Comparison of ENCODE assay signal across 15 cellular contexts in genomic region chr11:12100429-12100828, GRCh38. TPM values are rescaled to one million over a fixed set of nuclear protein-coding genes. Genes with fewer than 3 reads are reported as not detected.
DNase-seq lines count a peak whose midpoint lies in the region; ATAC-seq and TF ChIP-seq lines count a peak whose summit lies in the region.
"Had no signal": no experiment of that assay in that cellular context is flagged by ENCODE, and none has a peak within 500 bp of the region (broad histone marks: within the 10 kb centered on the region; RNA-seq: fewer than 3 reads in every experiment).

No MANE protein-coding gene starts in this region.

- ATAC-seq in left lung, result no peak
- ATAC-seq in HG02884 (IDR thresholded peaks at IDR 0.05; ENCODE audit: unreplicated experiment), result no peak

- H3K27me3 ChIP-seq in BLaER1 treated with 17β-estradiol and CSF1 and Interleukin-3, amounts not matched to agents 10 nM and 100 nM, result peaks cover 0 to 4% (median 0%) of the 10 kb centered on the region in 11 experiments; a peak in 2 of 22 replicates
- H3K27me3 ChIP-seq in layer of hippocampus (ENCODE audit: control insufficient read depth, insufficient read depth, low read length) (no peaks in the 10 kb centered on the region), trophoblast cell (ENCODE audit: insufficient read depth, low read length) (no peaks in the 10 kb centered on the region), left lung (no peaks in the 10 kb centered on the region)

- peak overlapping the region; percentile 30 for H3K23ac ChIP-seq in trophoblast cell (ENCODE audit: low read length)

- peaks cover 67% of the 10 kb centered on the region for H3K4me1 Mint-ChIP-seq in activated T-helper 1 cell treated with anti-CD3 and anti-CD28 coated beads, Interleukin-12 subunit alpha, Interleukin-12 subunit beta, Interleukin-2, Interleukin-4 antibody, amounts not matched to agents 30 ng/mL and 10 ng/mL and 1 ng/mL, durations not matched to agents 14 hours and 24 hours and 36 hours (ENCODE audit: low read depth)

- H4K20me1 ChIP-seq in BLaER1 treated with 17β-estradiol and CSF1 and Interleukin-3, amounts not matched to agents 10 nM and 100 nM, result no peaks in the 10 kb centered on the region

- no peak for TF ChIP-seq CTCF in left lung (IDR thresholded peaks at IDR 0.05)

- no peak overlapping the region for H3K18ac ChIP-seq in trophoblast cell (ENCODE audit: low read length)

- no peaks in the 10 kb centered on the region for H3K9me3 Mint-ChIP-seq in activated T-helper 1 cell treated with anti-CD3 and anti-CD28 coated beads, Interleukin-12 subunit alpha, Interleukin-12 subunit beta, Interleukin-2, Interleukin-4 antibody, amounts not matched to agents 30 ng/mL and 10 ng/mL and 1 ng/mL, durations not matched to agents 14 hours and 24 hours and 36 hours
- H3K9me3 Mint-ChIP-seq: CD8-positive, alpha-beta memory T cell had no signal

- H2BK12ac ChIP-seq in trophoblast cell (ENCODE audit: low read length), result no peak overlapping the region

- H2AK5ac ChIP-seq in trophoblast cell (ENCODE audit: low read length), result no peak overlapping the region

- peak overlapping the region; percentile 2 to 88 (median 77); a peak in 20 of 22 replicates for H3K4me2 ChIP-seq in BLaER1 treated with 17β-estradiol and CSF1 and Interleukin-3, amounts not matched to agents 10 nM and 100 nM
- no peak overlapping the region for H3K4me2 ChIP-seq in trophoblast cell (ENCODE audit: low read length)
- H3K4me2 ChIP-seq: SK-N-SH had no signal

- H3K27me3 Mint-ChIP-seq in activated T-helper 1 cell treated with anti-CD3 and anti-CD28 coated beads, Interleukin-12 subunit alpha, Interleukin-12 subunit beta, Interleukin-2, Interleukin-4 antibody, amounts not matched to agents 30 ng/mL and 10 ng/mL and 1 ng/mL, durations not matched to agents 14 hours and 24 hours and 36 hours (ENCODE audit: insufficient read depth), result no peaks in the 10 kb centered on the region

- H3K4ac ChIP-seq in trophoblast cell (ENCODE audit: low read depth, low read length), result no peak overlapping the region

- no peak overlapping the region for H2BK5ac ChIP-seq in trophoblast cell (ENCODE audit: low read depth, low read length, poor library complexity)

- peaks cover 1% of the 10 kb centered on the region for H3K79me1 ChIP-seq in trophoblast cell (ENCODE audit: low read length)

- no peaks in the 10 kb centered on the region for H3K9me3 ChIP-seq in BLaER1 treated with 17β-estradiol and CSF1 and Interleukin-3, amounts not matched to agents 10 nM and 100 nM (replicated peaks in 1 of 11)
- H3K9me3 ChIP-seq in trophoblast cell (ENCODE audit: insufficient read depth, low read depth, low read length) (peaks cover 2% of the 10 kb centered on the region), left lung (no peaks in the 10 kb centered on the region)
- H3K9me3 ChIP-seq: SK-N-SH had no signal

- no peak overlapping the region for H4K8ac ChIP-seq in trophoblast cell (ENCODE audit: low read depth, low read length)

- no peak overlapping the region for H2AFZ ChIP-seq in trophoblast cell (ENCODE audit: insufficient read depth, low read length, poor library complexity)

- H3K79me2 ChIP-seq in trophoblast cell (ENCODE audit: control insufficient read depth, insufficient read depth, low read length, poor library complexity), result no peaks in the 10 kb centered on the region

- H3K14ac ChIP-seq in trophoblast cell (ENCODE audit: low read length), result peak overlapping the region; percentile 19

- no peak overlapping the region for H3K27ac ChIP-seq in BLaER1 treated with 17β-estradiol and CSF1 and Interleukin-3, amounts not matched to agents 10 nM and 100 nM
- H3K27ac ChIP-seq in layer of hippocampus (ENCODE audit: low read depth, low read length) (peak overlapping the region; percentile 22), trophoblast cell (ENCODE audit: low read depth, low read length) (no peak overlapping the region), left lung (peak overlapping the region in 1 of 2 donors; percentile 20)

- no peak overlapping the region for H3K9ac ChIP-seq in BLaER1 treated with 17β-estradiol and CSF1 and Interleukin-3, amounts not matched to agents 10 nM and 100 nM
- peak overlapping the region; percentile 29 for H3K9ac ChIP-seq in trophoblast cell (ENCODE audit: low read length)
- H3K9ac ChIP-seq: SK-N-SH had no signal

- H3K27ac Mint-ChIP-seq in activated T-helper 1 cell treated with anti-CD3 and anti-CD28 coated beads, Interleukin-12 subunit alpha, Interleukin-12 subunit beta, Interleukin-2, Interleukin-4 antibody, amounts not matched to agents 30 ng/mL and 10 ng/mL and 1 ng/mL, durations not matched to agents 14 hours and 24 hours and 36 hours, result peak overlapping the region; percentile 15
- H3K27ac Mint-ChIP-seq: CD8-positive, alpha-beta memory T cell had no signal

- H4K12ac ChIP-seq in trophoblast cell (ENCODE audit: low read depth, low read length), result no peak overlapping the region

- H3K36me3 ChIP-seq in BLaER1 treated with 17β-estradiol and CSF1 and Interleukin-3, amounts not matched to agents 10 nM and 100 nM, result no peaks in the 10 kb centered on the region
- H3K36me3 ChIP-seq in trophoblast cell (ENCODE audit: control insufficient read depth in 1 of 2, insufficient read depth in 2 of 2, low read length in 2 of 2) (no peaks in the 10 kb centered on the region), left lung (no peaks in the 10 kb centered on the region)

- no peak overlapping the region for H3K4me3 Mint-ChIP-seq in activated T-helper 1 cell treated with anti-CD3 and anti-CD28 coated beads, Interleukin-12 subunit alpha, Interleukin-12 subunit beta, Interleukin-2, Interleukin-4 antibody, amounts not matched to agents 30 ng/mL and 10 ng/mL and 1 ng/mL, durations not matched to agents 14 hours and 24 hours and 36 hours
- H3K4me3 Mint-ChIP-seq: CD8-positive, alpha-beta memory T cell had no signal

- intact Hi-C loops in activated T-helper 1 cell treated with anti-CD3 and anti-CD28 coated beads, Interleukin-12 subunit alpha, Interleukin-12 subunit beta, Interleukin-2, Interleukin-4 antibody, amounts not matched to agents 30 ng/mL and 10 ng/mL and 1 ng/mL, durations not matched to agents 14 hours and 24 hours and 36 hours (cut with micrococcal nuclease), result no loop called here
- intact Hi-C loops in left lung (cut with DNase I), result no loop called here

- H3K4me3 ChIP-seq in BLaER1 treated with 17β-estradiol and CSF1 and Interleukin-3, amounts not matched to agents 10 nM and 100 nM, result no peak overlapping the region
- H3K4me3 ChIP-seq in trophoblast cell (ENCODE audit: low read depth, low read length) (peak overlapping the region; percentile 34), left lung (no peak overlapping the region)

- DNase-seq in activated T-helper 1 cell treated with anti-CD3 and anti-CD28 coated beads, Interleukin-12 subunit alpha, Interleukin-12 subunit beta, Interleukin-2, Interleukin-4 antibody, amounts not matched to agents 30 ng/mL and 10 ng/mL and 1 ng/mL, durations not matched to agents 14 hours and 24 hours and 36 hours (ENCODE audit: low spot score), result no peak
- DNase-seq in trophoblast cell, result no peak
- DNase-seq in left lung, result no peak
- DNase-seq in Ammon's horn (ENCODE audit: low spot score), result no peak
- DNase-seq: CD8-positive, alpha-beta memory T cell; KBM-7; NCI-H1436; NCI-H2029 treated with DMSO at 0.1 percent for 48 hours; NCI-H774; SHP77; SK-N-SH had no signal

- H3K36me3 Mint-ChIP-seq in activated T-helper 1 cell treated with anti-CD3 and anti-CD28 coated beads, Interleukin-12 subunit alpha, Interleukin-12 subunit beta, Interleukin-2, Interleukin-4 antibody, amounts not matched to agents 30 ng/mL and 10 ng/mL and 1 ng/mL, durations not matched to agents 14 hours and 24 hours and 36 hours (ENCODE audit: low read depth), result peaks cover 6% of the 10 kb centered on the region
- H3K36me3 Mint-ChIP-seq: CD8-positive, alpha-beta memory T cell had no signal

- no CpG with 5 or more reads among the region's 8 CpGs for WGBS in trophoblast cell (ENCODE audit: extremely low coverage, insufficient coverage, insufficient read length)

- H2BK120ac ChIP-seq in trophoblast cell (ENCODE audit: insufficient read depth, low read length, poor library complexity), result no peak overlapping the region

- no peak overlapping the region for H4K91ac ChIP-seq in trophoblast cell (ENCODE audit: low read depth, low read length)

- H3K4me1 ChIP-seq in BLaER1 treated with 17β-estradiol and CSF1 and Interleukin-3, amounts not matched to agents 10 nM and 100 nM, result peaks cover 29 to 52% (median 40%) of the 10 kb centered on the region in 10 experiments
- H3K4me1 ChIP-seq in trophoblast cell (ENCODE audit: control insufficient read depth in 1 of 2, insufficient read depth in 2 of 2, low read length in 2 of 2) (peaks cover 0 to 3% of the 10 kb centered on the region in 2 experiments), left lung (peaks cover 3 to 34% of the 10 kb centered on the region in 2 donors)

RNA-seq across cellular contexts. Expression of gene MICAL2, which starts 10.0 kb away (rescaled TPM):
- 595 and 619 TPM in 2 replicates for total RNA-seq in activated T-helper 1 cell treated with anti-CD3 and anti-CD28 coated beads, Interleukin-12 subunit alpha, Interleukin-12 subunit beta, Interleukin-2, Interleukin-4 antibody, amounts not matched to agents 30 ng/mL and 10 ng/mL and 1 ng/mL, durations not matched to agents 14 hours and 24 hours and 36 hours
- 24.5 and 30.8 TPM in 2 replicates for polyA plus RNA-seq in trophoblast cell (2013)
- total RNA-seq in left lung, result 100 to 1,000 TPM; 242 to 293 TPM
- total RNA-seq: OCI-LY7 had no signal
